In genomic region chr11:67428052-67429001, GRCh38 we compare ENCODE assay signal across 1 cellular context.
A peak's percentile ranks its signal among the peaks of the same experiment; 100 is the strongest.
TF ChIP-seq lines count a peak whose summit lies in the region.

Gene RPS6KB2, plus strand, starts transcription at chr11:67428494. Its CDS starts 52 bp downstream, at chr11:67428546.

TF ChIP-seq in K562, 482 proteins besides CTCF, POLR2A, EP300 and RAD21 (continued from another document and continues in another):
- TF ChIP-seq KDM2B (CRISPR knock-in tag; IDR thresholded peaks at IDR 0.05), result peak; percentile 78; the same call in 1 of the 2 replicates
- TF ChIP-seq DIDO1 (tag; IDR thresholded peaks at IDR 0.05; ENCODE audit: low read depth), result peak; percentile 77
- TF ChIP-seq HES1 (IDR thresholded peaks at IDR 0.05; ENCODE audit: low read depth), result no peak
- TF ChIP-seq CREM (IDR thresholded peaks at IDR 0.05; ENCODE audit: low read depth), result peak; percentile 100
- TF ChIP-seq ZNF766 (CRISPR knock-in tag; conservative IDR thresholded peaks at IDR 0.05), result peak; percentile 74; the same call in 1 of the 2 replicates
- peak; percentile 100 for TF ChIP-seq MTA1 (IDR thresholded peaks at IDR 0.05; ENCODE audit: borderline replicate concordance)
- no peak for TF ChIP-seq TCF7L2 (IDR thresholded peaks at IDR 0.05; ENCODE audit: low read depth, low read length)
- TF ChIP-seq HMGXB4 (CRISPR knock-in tag; IDR thresholded peaks at IDR 0.05), result peak; percentile 52; the same call in 1 of the 2 replicates
- peak; percentile 84 for TF ChIP-seq EGR1 (conservative IDR thresholded peaks at IDR 0.05)
- 0 out of 2 replicates have a peak, but pooled peaks have one; percentile 34 for TF ChIP-seq ATF4 (CRISPR knock-in tag; IDR thresholded peaks at IDR 0.05)
- peak; percentile 94 for TF ChIP-seq CXXC5 (CRISPR knock-in tag; IDR thresholded peaks at IDR 0.05)
- no peak for TF ChIP-seq RBM25 (IDR thresholded peaks at IDR 0.05; ENCODE audit: low read depth, low read length, severe bottlenecking)
- peak; percentile 65 for TF ChIP-seq CCNT2 (IDR thresholded peaks at IDR 0.05; ENCODE audit: borderline replicate concordance, extremely low read depth, insufficient read length, low read depth, low read length)
- TF ChIP-seq EP400 (IDR thresholded peaks at IDR 0.05), result peak; percentile 80
- no peak for TF ChIP-seq SRSF7 (optimal IDR thresholded peaks at IDR 0.05; ENCODE audit: low read depth, low read length)
- no peak for TF ChIP-seq RREB1 (CRISPR knock-in tag; IDR thresholded peaks at IDR 0.05)
- no peak for TF ChIP-seq ZNF431 (CRISPR knock-in tag; IDR thresholded peaks at IDR 0.05)
- TF ChIP-seq MXI1 (IDR thresholded peaks at IDR 0.05; ENCODE audit: low read depth, low read length), result peak; percentile 56; the same call in 1 of the 2 replicates
- TF ChIP-seq KAT7 (CRISPR knock-in tag; IDR thresholded peaks at IDR 0.05; ENCODE audit: borderline replicate concordance), result peak; percentile 86
- no peak for TF ChIP-seq NFATC3 (IDR thresholded peaks at IDR 0.05)
- TF ChIP-seq ZFX (CRISPR knock-in tag; IDR thresholded peaks at IDR 0.05), result peak; percentile 98
- peak; percentile 1 for TF ChIP-seq CTCFL (IDR thresholded peaks at IDR 0.05; ENCODE audit: borderline replicate concordance, insufficient read depth, low read depth, low read length, poor library complexity, severe bottlenecking)
- TF ChIP-seq SP1 (CRISPR knock-in tag; IDR thresholded peaks at IDR 0.05), result peak; percentile 91
- TF ChIP-seq XRCC5 (IDR thresholded peaks at IDR 0.05; ENCODE audit: low read depth, low read length), result 0 out of 2 replicates have a peak, but pooled peaks have one; percentile 21
- peak; percentile 79 for TF ChIP-seq SMAD4 (CRISPR knock-in tag; conservative IDR thresholded peaks at IDR 0.05)
- TF ChIP-seq TFAP4 (CRISPR knock-in tag; IDR thresholded peaks at IDR 0.05; ENCODE audit: borderline replicate concordance), result peak; percentile 94
- TF ChIP-seq KAT2B (IDR thresholded peaks at IDR 0.05; ENCODE audit: low read depth, low read length), result no peak
- TF ChIP-seq PML (IDR thresholded peaks at IDR 0.05; ENCODE audit: low read length), result peak; percentile 83
- no peak for TF ChIP-seq ZNF668 (CRISPR knock-in tag; IDR thresholded peaks at IDR 0.05)
- no peak for TF ChIP-seq HBP1 (CRISPR knock-in tag; IDR thresholded peaks at IDR 0.05)
- peak; percentile 65; the same call in 1 of the 2 replicates for TF ChIP-seq ZHX1 (conservative IDR thresholded peaks at IDR 0.05; ENCODE audit: low read length)
- no peak for TF ChIP-seq GTF2B (IDR thresholded peaks at IDR 0.05; ENCODE audit: extremely low read depth, insufficient read length)
- TF ChIP-seq UBTF (IDR thresholded peaks at IDR 0.05; ENCODE audit: borderline replicate concordance in 1 of 2, low read depth in 2 of 2, low read length in 2 of 2), result 0 out of 4 replicates have a peak, but pooled peaks of 1 of the 2 experiments have one; percentile 27
- TF ChIP-seq MYBL2 (IDR thresholded peaks at IDR 0.05; ENCODE audit: low read depth), result no peak
- TF ChIP-seq MYBL2 (CRISPR knock-in tag; IDR thresholded peaks at IDR 0.05; ENCODE audit: borderline replicate concordance), result no peak
- no peak for TF ChIP-seq BMI1 (IDR thresholded peaks at IDR 0.05; ENCODE audit: low read length)
- peak; percentile 48; the same call in 1 of the 2 replicates for TF ChIP-seq ZNF395 (CRISPR knock-in tag; IDR thresholded peaks at IDR 0.05)
- TF ChIP-seq ZNF24 (IDR thresholded peaks at IDR 0.05), result no peak
